In the genomic region with DNA sequence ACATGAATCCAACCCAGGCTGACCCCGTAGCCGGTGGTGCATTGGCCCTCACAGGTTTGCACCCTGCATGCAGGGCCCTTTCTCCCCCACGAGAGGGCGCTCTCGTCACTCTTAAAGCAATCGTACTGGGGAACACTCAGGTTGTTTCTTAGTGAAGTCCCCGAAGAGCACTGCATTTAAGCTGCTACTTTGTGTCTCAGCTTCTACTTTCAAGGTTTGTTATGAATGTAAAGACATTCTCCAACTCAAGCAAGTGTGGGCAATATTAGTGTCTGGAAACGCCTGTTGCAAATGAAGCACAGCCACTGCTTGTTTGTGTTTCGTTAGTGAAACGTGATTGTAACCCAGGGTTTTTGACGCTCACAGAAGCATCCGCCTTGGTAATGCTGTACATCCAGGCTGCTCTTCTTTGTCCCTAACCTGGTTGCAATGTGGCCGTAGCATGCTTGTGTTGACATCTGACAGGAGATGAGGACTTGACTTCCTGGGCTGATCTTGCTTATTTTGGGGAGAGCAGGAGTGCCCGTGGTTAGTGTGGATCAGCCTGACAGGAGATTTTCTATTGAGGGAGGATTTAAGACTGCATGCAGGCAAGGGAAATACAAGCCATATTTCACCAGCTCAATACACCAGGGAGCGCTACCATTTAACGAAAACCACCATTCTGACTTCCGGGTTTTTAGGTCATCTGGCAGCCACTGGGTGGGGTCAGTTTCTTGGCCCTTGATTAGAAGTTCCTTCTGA, we compare ENCODE assay signal across 8 cellular contexts.
A peak's percentile ranks its signal among the peaks of the same experiment; 100 is the strongest.
DNase-seq lines count a peak whose midpoint lies in the region; ATAC-seq lines count a peak whose summit lies in the region.

No MANE protein-coding gene starts in this region.

- H3K4me3 Mint-ChIP-seq in CD4-positive, alpha-beta memory T cell: peak overlapping the region; percentile 89 to 96 (median 92)
- H3K4me3 Mint-ChIP-seq in activated CD4-positive, alpha-beta memory T cell treated with anti-CD3 and anti-CD28 coated beads, Interleukin-2, amount 10 ng/mL, durations not matched to agents 7 days and 5 days: peak overlapping the region; percentile 78
- peak overlapping the region; percentile 90 for H3K4me3 Mint-ChIP-seq in memory B cell

- POLR2A ChIA-PET in CD4-positive, alpha-beta memory T cell (lab: Charles Lee; ENCODE audit: partially characterized antibody): interaction anchor here (0.7 to 1.3 kb wide), 3 partner anchors 113 to 141 kb away, joined by 3 read pairs; no protein-coding TSS in a partner anchor
- POLR2A ChIA-PET in activated CD4-positive, alpha-beta memory T cell treated with anti-CD3 and anti-CD28 coated beads, Interleukin-2, amount 10 ng/mL, durations not matched to agents 7 days and 5 days (lab: Charles Lee): no interaction called here

- no peaks in the 10 kb centered on the region for H3K27me3 ChIP-seq in CD4-positive, alpha-beta memory T cell (ENCODE audit: insufficient read depth, low read length)

- DNase-seq in CD4-positive, alpha-beta memory T cell: peak; percentile 67 to 78 (median 77)
- DNase-seq in NCI-H526 treated with DMSO at 0.1 percent for 48 hours (lab: John Stamatoyannopoulos, UW) (peak; percentile 82), memory B cell (ENCODE audit: low spot score in 2 of 2) (peak; percentile 69 to 73)
- DNase-seq in activated CD4-positive, alpha-beta memory T cell treated with anti-CD3 and anti-CD28 coated beads, Interleukin-2, amount 10 ng/mL, durations not matched to agents 7 days and 5 days: peak; percentile 83
- peak; percentile 74 for DNase-seq in effector CD4-positive, alpha-beta T cell
- DNase-seq in stimulated activated CD8-positive, alpha-beta memory T cell treated with anti-CD3 and anti-CD28 coated beads, Interleukin-12 subunit alpha, Interleukin-12 subunit beta, amount 100 ng/mL, for 24 hours (ENCODE audit: extremely low read depth): peak; percentile 27

- no peaks in the 10 kb centered on the region for H3K36me3 ChIP-seq in CD4-positive, alpha-beta memory T cell (ENCODE audit: insufficient read depth, low read length)

- peak overlapping the region; percentile 40 for H3K27ac ChIP-seq in CD4-positive, alpha-beta memory T cell (ENCODE audit: low read depth, low read length)

- H3K36me3 Mint-ChIP-seq in CD4-positive, alpha-beta memory T cell: no peaks in the 10 kb centered on the region
- no peaks in the 10 kb centered on the region for H3K36me3 Mint-ChIP-seq in activated CD4-positive, alpha-beta memory T cell treated with anti-CD3 and anti-CD28 coated beads, Interleukin-2, amount 10 ng/mL, durations not matched to agents 7 days and 5 days (ENCODE audit: low read depth)
- H3K36me3 Mint-ChIP-seq in memory B cell: no peaks in the 10 kb centered on the region

- H3K27me3 Mint-ChIP-seq in CD4-positive, alpha-beta memory T cell: peaks cover 2 to 5% of the 10 kb centered on the region in 2 donors
- H3K27me3 Mint-ChIP-seq in activated CD4-positive, alpha-beta memory T cell treated with anti-CD3 and anti-CD28 coated beads, Interleukin-2, amount 10 ng/mL, durations not matched to agents 7 days and 5 days: peaks cover 6% of the 10 kb centered on the region
- peaks cover 7% of the 10 kb centered on the region for H3K27me3 Mint-ChIP-seq in memory B cell

- no peaks in the 10 kb centered on the region for H3K9me3 ChIP-seq in CD4-positive, alpha-beta memory T cell (ENCODE audit: control insufficient read depth in 1 of 2, low read length in 2 of 2)

- H3K4me3 ChIP-seq in CD4-positive, alpha-beta memory T cell (ENCODE audit: low read length in 2 of 2): peak overlapping the region; percentile 24 to 60

- no peaks in the 10 kb centered on the region for H3K9me3 Mint-ChIP-seq in CD4-positive, alpha-beta memory T cell
- no peaks in the 10 kb centered on the region for H3K9me3 Mint-ChIP-seq in activated CD4-positive, alpha-beta memory T cell treated with anti-CD3 and anti-CD28 coated beads, Interleukin-2, amount 10 ng/mL, durations not matched to agents 7 days and 5 days
- no peaks in the 10 kb centered on the region for H3K9me3 Mint-ChIP-seq in memory B cell

- peaks cover 7% of the 10 kb centered on the region for H3K4me1 ChIP-seq in CD4-positive, alpha-beta memory T cell (ENCODE audit: insufficient read depth, low read length)

- ATAC-seq in GM19438 (IDR thresholded peaks at IDR 0.05; ENCODE audit: low read depth, unreplicated experiment) (peak; percentile 97), HG03558 (IDR thresholded peaks at IDR 0.05; ENCODE audit: extremely low read depth, unreplicated experiment) (peak; percentile 93), memory B cell (ENCODE audit: low read depth) (peak; percentile 85)

- peaks cover 5 to 13% (median 7%) of the 10 kb centered on the region in 4 donors for H3K4me1 Mint-ChIP-seq in CD4-positive, alpha-beta memory T cell
- peaks cover 15% of the 10 kb centered on the region for H3K4me1 Mint-ChIP-seq in activated CD4-positive, alpha-beta memory T cell treated with anti-CD3 and anti-CD28 coated beads, Interleukin-2, amount 10 ng/mL, durations not matched to agents 7 days and 5 days
- H3K4me1 Mint-ChIP-seq in memory B cell: peaks cover 6% of the 10 kb centered on the region

- peak overlapping the region; percentile 69 to 97 (median 91) for H3K27ac Mint-ChIP-seq in CD4-positive, alpha-beta memory T cell
- H3K27ac Mint-ChIP-seq in activated CD4-positive, alpha-beta memory T cell treated with anti-CD3 and anti-CD28 coated beads, Interleukin-2, amount 10 ng/mL, durations not matched to agents 7 days and 5 days: peak overlapping the region; percentile 87
- peak overlapping the region; percentile 28 for H3K27ac Mint-ChIP-seq in memory B cell

- CTCF ChIA-PET in CD4-positive, alpha-beta memory T cell (lab: Charles Lee; ENCODE audit: partially characterized antibody): interaction anchor here (0.6 to 3.2 kb wide), 32 partner anchors 8 to 1960 kb away, joined by 3 to 26 read pairs (median 4); no protein-coding TSS in a partner anchor
- CTCF ChIA-PET in activated CD4-positive, alpha-beta memory T cell treated with anti-CD3 and anti-CD28 coated beads, Interleukin-2, amount 10 ng/mL, durations not matched to agents 7 days and 5 days (lab: Charles Lee): interaction anchor here (0.6 to 2.1 kb wide), 35 partner anchors 9 to 1391 kb away, joined by 3 to 12 read pairs (median 4); no protein-coding TSS in a partner anchor

- intact Hi-C loops in CD4-positive, alpha-beta memory T cell (cut with micrococcal nuclease): loop anchor here (1.0 to 10.0 kb wide), 8 partner anchors 140 to 1529 kb away; no protein-coding TSS in a partner anchor

Comparison
In these comparisons a context has a peak if more than half of its experiments do, and no peak if none do; other contexts are left out.
1. Peak in every context shown above with its lines: DNase-seq, ATAC-seq, H3K4me3 ChIP-seq and H3K27ac ChIP-seq.
2. DNase-seq: peak in every context shown above with its lines; median percentile 83 in activated CD4-positive, alpha-beta memory T cell treated with anti-CD3 and anti-CD28 coated beads, Interleukin-2, amount 10 ng/mL, durations not matched to agents 7 days and 5 days; 82 in NCI-H526 treated with DMSO at 0.1 percent for 48 hours; 77 in CD4-positive, alpha-beta memory T cell; 74 in effector CD4-positive, alpha-beta T cell; 71 in memory B cell; 27 in stimulated activated CD8-positive, alpha-beta memory T cell treated with anti-CD3 and anti-CD28 coated beads, Interleukin-12 subunit alpha, Interleukin-12 subunit beta, amount 100 ng/mL, for 24 hours.
3. H3K27ac Mint-ChIP-seq: peak in every context shown above with its lines; median percentile 91 in CD4-positive, alpha-beta memory T cell; 87 in activated CD4-positive, alpha-beta memory T cell treated with anti-CD3 and anti-CD28 coated beads, Interleukin-2, amount 10 ng/mL, durations not matched to agents 7 days and 5 days; 28 in memory B cell.